14 cellular contexts compared by ENCODE assay signal in the genomic region with DNA sequence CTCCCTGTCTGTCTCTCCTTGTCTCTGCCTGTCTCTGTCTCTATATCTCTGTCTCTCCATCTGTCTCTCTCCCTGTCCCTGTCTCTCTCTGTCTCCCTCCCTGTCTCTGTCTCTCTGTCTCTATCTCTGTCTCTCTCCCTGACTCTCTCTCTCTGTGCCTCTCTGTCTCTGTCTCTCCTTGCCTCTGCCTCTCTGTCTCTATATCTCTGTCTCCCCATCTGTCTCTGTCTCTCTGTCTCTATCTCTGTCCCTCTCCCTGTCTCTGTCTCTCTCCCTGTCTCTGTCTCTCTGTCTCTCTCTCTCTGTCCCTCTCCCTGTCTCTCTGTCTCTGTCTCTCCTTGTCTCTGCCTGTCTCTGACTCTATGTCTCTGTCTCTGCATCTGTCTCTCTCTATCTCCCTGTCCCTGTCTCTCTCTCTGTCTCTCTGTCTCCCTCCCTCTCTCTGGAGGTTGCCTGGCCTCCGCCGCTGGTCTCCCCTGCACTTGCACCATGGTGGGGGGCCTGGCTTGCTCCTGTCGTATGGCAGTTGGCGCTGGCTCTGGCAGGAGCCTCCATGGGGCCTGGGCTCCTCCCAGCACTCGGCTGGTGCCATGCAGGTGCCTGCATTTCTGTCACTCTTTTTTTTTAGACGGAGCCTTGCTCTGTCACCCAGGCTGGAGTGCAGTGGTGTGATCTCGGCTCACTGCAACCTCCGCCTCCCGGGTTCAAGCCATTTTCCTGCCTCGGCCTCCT. TPM values are rescaled to one million over a fixed set of nuclear protein-coding genes. Genes with fewer than 3 reads are reported as not detected.
DNase-seq lines count a peak whose midpoint lies in the region; ATAC-seq, FAIRE-seq and TF ChIP-seq lines count a peak whose summit lies in the region.
"Had no signal": no experiment of that assay in that cellular context is flagged by ENCODE, and none has a peak within 500 bp of the region (broad histone marks: within the 10 kb centered on the region; RNA-seq: fewer than 3 reads in every experiment).

No MANE protein-coding gene starts in this region.

- TF ChIP-seq POLR2A in K562 (conservative IDR thresholded peaks at IDR 0.05), result no peak

- H3K27me3 ChIP-seq in left ventricle myocardium inferior (ENCODE audit: low read depth) (peaks cover 67% of the 10 kb centered on the region), K562 (ENCODE audit: control insufficient read depth in 2 of 2, insufficient read depth in 2 of 2, low read length in 2 of 2) (no peaks in the 10 kb centered on the region), mesendoderm (ENCODE audit: insufficient read depth, low read length, poor library complexity) (no peaks in the 10 kb centered on the region)

- no peaks in the 10 kb centered on the region for H3K36me3 ChIP-seq in left ventricle myocardium inferior
- H3K36me3 ChIP-seq in K562 (ENCODE audit: control insufficient read depth, insufficient read depth, low read length), result no peaks in the 10 kb centered on the region
- no peaks in the 10 kb centered on the region for H3K36me3 ChIP-seq in mesendoderm (ENCODE audit: control insufficient read depth, insufficient read depth, low read length)

- ATAC-seq in left ventricle myocardium superior, result no peak
- ATAC-seq in K562, result no peak
- no peak for ATAC-seq in GM19395 (IDR thresholded peaks at IDR 0.05; ENCODE audit: unreplicated experiment)
- no peak for ATAC-seq in omental fat pad (ENCODE audit: low FRiP score)
- ATAC-seq: GM12878 had no signal

- TF ChIP-seq CTCF in left ventricle myocardium inferior (IDR thresholded peaks at IDR 0.05; ENCODE audit: borderline replicate concordance), result no peak
- no peak for TF ChIP-seq CTCF in K562 (IDR thresholded peaks at IDR 0.05 in 2 of 3, conservative IDR thresholded peaks at IDR 0.05 in 1 of 3; ENCODE audit: insufficient read depth in 2 of 3, low read depth in 1 of 3, low read length in 3 of 3)
- TF ChIP-seq CTCF in omental fat pad (IDR thresholded peaks at IDR 0.05), result no peak

- H3K79me2 ChIP-seq in K562 (ENCODE audit: control insufficient read depth, insufficient read depth, low read length) (no peaks in the 10 kb centered on the region), mesendoderm (ENCODE audit: control insufficient read depth, insufficient read depth, low read length) (no peaks in the 10 kb centered on the region)

- no peak overlapping the region for H3K9ac ChIP-seq in K562 (ENCODE audit: insufficient read depth in 1 of 2, low read depth in 2 of 2, low read length in 2 of 2)
- H3K9ac ChIP-seq in mesendoderm (ENCODE audit: low read length), result no peak overlapping the region

- CTCF ChIA-PET in K562 (lab: Yijun Ruan, JAX; ENCODE audit: low intra/inter-chr PET ratio), result no interaction called here

- H3K9me1 ChIP-seq in K562 (ENCODE audit: control insufficient read depth, insufficient read depth, low read length), result no peaks in the 10 kb centered on the region

- H4K8ac ChIP-seq in mesendoderm (ENCODE audit: low read depth, low read length), result no peak overlapping the region

- H2AK5ac ChIP-seq in mesendoderm (ENCODE audit: low read length), result no peak overlapping the region

- no peak overlapping the region for H2BK120ac ChIP-seq in mesendoderm (ENCODE audit: low read depth, low read length)

- H3K4me3 ChIP-seq in left ventricle myocardium inferior, result no peak overlapping the region
- H3K4me3 ChIP-seq in K562, result no peak overlapping the region
- no peak overlapping the region for H3K4me3 ChIP-seq in mesendoderm (ENCODE audit: low read length)
- H3K4me3 ChIP-seq: GM12878, SK-N-MC had no signal

- POLR2A ChIA-PET in K562 (lab: Yijun Ruan, JAX), result interaction anchor here (0.7 kb wide), 1 partner anchor 291 kb away, joined by 4 read pairs; no protein-coding TSS in a partner anchor

- H2BK15ac ChIP-seq in mesendoderm (replicated peaks; ENCODE audit: low read depth), result no peak overlapping the region

- no peak overlapping the region for H3K4ac ChIP-seq in mesendoderm (ENCODE audit: low read depth, low read length)

- H3K4me1 ChIP-seq in left ventricle myocardium inferior (peaks cover 8% of the 10 kb centered on the region), K562 (replicated peaks in 1 of 2; ENCODE audit: control insufficient read depth in 2 of 2, insufficient read depth in 2 of 2, low read length in 2 of 2) (peaks cover 13 to 67% of the 10 kb centered on the region in 2 experiments; a peak in 4 of 5 replicates), mesendoderm (ENCODE audit: control insufficient read depth, low read depth, low read length) (peaks cover 4% of the 10 kb centered on the region)

- no peak overlapping the region for H4K5ac ChIP-seq in mesendoderm (ENCODE audit: low read length)

- no peak for TF ChIP-seq RAD21 in K562 (CRISPR knock-in tag; conservative IDR thresholded peaks at IDR 0.05 in 1 of 2, IDR thresholded peaks at IDR 0.05 in 1 of 2)

- no peak overlapping the region for H2AFZ ChIP-seq in K562 (ENCODE audit: low read depth, low read length)

- H3K9me3 ChIP-seq in left ventricle myocardium inferior (replicated peaks) (no peaks in the 10 kb centered on the region), K562 (replicated peaks; ENCODE audit: control insufficient read depth, insufficient read depth, low read depth, low read length) (no peaks in the 10 kb centered on the region)

- H3K56ac ChIP-seq in mesendoderm (ENCODE audit: low read length), result peak overlapping the region; percentile 67

- intact Hi-C loops in left ventricle myocardium superior (cut with micrococcal nuclease) (no loop called here), left ventricle myocardium inferior (cut with micrococcal nuclease) (no loop called here), K562 (cut with micrococcal nuclease) (no loop called here)

- H3K18ac ChIP-seq in mesendoderm (ENCODE audit: low read length), result no peak overlapping the region

- WGBS in K562 (ENCODE audit: insufficient coverage, low coverage, missing lambda C conversion rate), result 66% methylated on average over 10 of the region's 10 CpGs
- no CpG with 5 or more reads among the region's 10 CpGs for WGBS in mesendoderm (ENCODE audit: extremely low coverage, insufficient coverage, low lambda C conversion rate)

- DNase-seq in left ventricle myocardium superior (peak; percentile 6), left ventricle myocardium inferior (no peak), K562 (ENCODE audit: extremely low read depth in 1 of 4, low spot score in 3 of 4) (no peak), mesendoderm (no peak), NCI-H187 (lab: John Stamatoyannopoulos, UW) (no peak), ecto neural progenitor cell (ENCODE audit: low spot score) (no peak), omental fat pad (ENCODE audit: low spot score) (no peak)
- DNase-seq: DMS79, KBM-7 had no signal

- H3K27ac ChIP-seq in left ventricle myocardium inferior (replicated peaks) (no peak overlapping the region), K562 (ENCODE audit: extremely low read depth, low read depth, low read length) (no peak overlapping the region), mesendoderm (ENCODE audit: low read depth, low read length) (no peak overlapping the region)
- H3K27ac ChIP-seq: HL-60, SK-N-MC had no signal

- in situ Hi-C loops in K562 (cut with MboI), result no loop called here

- H3K79me1 ChIP-seq in mesendoderm (ENCODE audit: low read length), result no peaks in the 10 kb centered on the region

- no peak for TF ChIP-seq EP300 in K562 (IDR thresholded peaks at IDR 0.05; ENCODE audit: low read length)

- peak overlapping the region; percentile 24 for H3K23ac ChIP-seq in mesendoderm (ENCODE audit: low read length)

- no TSS peak for BruUV-seq in K562 (replicated peaks; lab: Mats Ljungman, UMichigan)

- FAIRE-seq in K562 (lab: Jason Lieb, UNC), result no peak
- FAIRE-seq: GM12878, GM18507 had no signal

- H3K4me2 ChIP-seq in K562 (ENCODE audit: insufficient read depth, low read length) (no peak overlapping the region), mesendoderm (ENCODE audit: low read length) (no peak overlapping the region)

- no peak overlapping the region for H2BK5ac ChIP-seq in mesendoderm (ENCODE audit: low read length)

- H4K20me1 ChIP-seq in K562 (replicated peaks; ENCODE audit: control insufficient read depth, insufficient read depth, low read length), result no peaks in the 10 kb centered on the region

RNA-seq across cellular contexts. Expression of a gene that starts 28.3 kb away (rescaled TPM):
- total RNA-seq in left ventricle myocardium superior (0.47 TPM), left ventricle myocardium inferior (0.77 TPM), K562 (2014; rRNA removed) (12.7 and 17.5 TPM in 2 replicates), K562 (2014; rRNA removed; fragmentation: Illumina TruSeq; extraction: Trizol) (0.93 and 1.1 TPM in 2 replicates), K562 (2015; rRNA removed; fragmentation: Illumina TruSeq; extraction: Trizol) (4.0 and 4.6 TPM in 2 replicates), K562 (2021) (18.0 and 20.1 TPM in 2 replicates), omental fat pad (10 to 100 TPM in 1 of 4 donors, 1 to 10 TPM in 3; 2.3 to 10.9 (median 3.0) TPM)
- total RNA-seq in K562 (2011; cell fraction: chromatin; rRNA removed; ENCODE audit: low replicate concordance), result 65.7 and 167 TPM in 2 replicates
- total RNA-seq in K562 (2011; cell fraction: nucleolus; rRNA removed), result 84.0 and 92.2 TPM in 2 replicates
- 68.9 and 73.7 TPM in 2 replicates for total RNA-seq in K562 (2011; cell fraction: nucleoplasm; rRNA removed)
- polyA plus RNA-seq in K562 (2011; rRNA removed) (17.1 and 57.8 TPM in 2 replicates), K562 (2014; fragmentation: Illumina TruSeq; extraction: Trizol) (5.0 and 11.6 TPM in 2 replicates), K562 (2014; fragmentation: Nextera tagmentation; extraction: Ambion mirVana) (not detected), K562 (2014; rRNA removed) (21.2 and 24.1 TPM in 2 replicates)
- polyA plus RNA-seq in K562 (2011; cell fraction: cytosol; rRNA removed), result 29.3 and 39.3 TPM in 2 replicates
- polyA plus RNA-seq in K562 (2011; cell fraction: nucleus; rRNA removed), result 170 and 193 TPM in 2 replicates
- 17.2 and 26.5 TPM in 2 replicates for polyA plus RNA-seq in K562 (2012)
- 4.9 and 7.1 TPM in 2 replicates for polyA minus RNA-seq in K562 (2011; rRNA and poly(A)+ RNA removed)
- polyA minus RNA-seq in K562 (2011; cell fraction: cytosol; rRNA and poly(A)+ RNA removed), result 13.5 and 30.6 TPM in 2 replicates
- 25.7 and 56.9 TPM in 2 replicates for polyA minus RNA-seq in K562 (2011; cell fraction: nucleus; rRNA and poly(A)+ RNA removed)
- polyA plus RNA-seq in mesendoderm (2013, experiment 1 of 2), result 5.5 TPM
- 5.9 TPM for polyA plus RNA-seq in mesendoderm (2013, experiment 2 of 2)

RNA-seq across cellular contexts. Expression of a gene that starts 37.9 kb away (rescaled TPM):
- total RNA-seq in left ventricle myocardium superior (64.0 TPM), left ventricle myocardium inferior (57.4 TPM), K562 (2014; rRNA removed) (4.2 and 5.6 TPM in 2 replicates), K562 (2014; rRNA removed; fragmentation: Illumina TruSeq; extraction: Trizol) (0.83 and 0.98 TPM in 2 replicates), K562 (2015; rRNA removed; fragmentation: Illumina TruSeq; extraction: Trizol) (2.0 and 3.6 TPM in 2 replicates), K562 (2021) (17.3 and 29.4 TPM in 2 replicates), omental fat pad (10 to 100 TPM in 2 of 4 donors, 1 to 10 TPM in 2; 7.7 to 24.4 (median 9.4) TPM)
- total RNA-seq in K562 (2011; cell fraction: chromatin; rRNA removed; ENCODE audit: low replicate concordance), result 40.7 and 125 TPM in 2 replicates
- total RNA-seq in K562 (2011; cell fraction: nucleolus; rRNA removed), result 72.5 and 83.8 TPM in 2 replicates
- 47.5 and 50.5 TPM in 2 replicates for total RNA-seq in K562 (2011; cell fraction: nucleoplasm; rRNA removed)
- polyA plus RNA-seq in K562 (2011; rRNA removed) (3.2 and 6.2 TPM in 2 replicates), K562 (2014; fragmentation: Illumina TruSeq; extraction: Trizol) (2.5 and 9.1 TPM in 2 replicates), K562 (2014; fragmentation: Nextera tagmentation; extraction: Ambion mirVana) (under 1 TPM; 0.15 to 0.29 TPM), K562 (2014; rRNA removed) (13.2 and 16.9 TPM in 2 replicates)
- 2.1 and 4.1 TPM in 2 replicates for polyA plus RNA-seq in K562 (2011; cell fraction: cytosol; rRNA removed)
- 62.1 and 86.4 TPM in 2 replicates for polyA plus RNA-seq in K562 (2011; cell fraction: nucleus; rRNA removed)
- 12.1 and 39.2 TPM in 2 replicates for polyA plus RNA-seq in K562 (2012)
- polyA minus RNA-seq in K562 (2011; rRNA and poly(A)+ RNA removed), result 1.3 and 1.8 TPM in 2 replicates
- 3.1 and 11.4 TPM in 2 replicates for polyA minus RNA-seq in K562 (2011; cell fraction: cytosol; rRNA and poly(A)+ RNA removed)
- 15.5 and 15.9 TPM in 2 replicates for polyA minus RNA-seq in K562 (2011; cell fraction: nucleus; rRNA and poly(A)+ RNA removed)
- 19.3 TPM for polyA plus RNA-seq in mesendoderm (2013, experiment 1 of 2)
- polyA plus RNA-seq in mesendoderm (2013, experiment 2 of 2), result 19.9 TPM
